In genomic region chr12:71648537-71648936, GRCh38 we compare ENCODE assay signal across 26 cellular contexts.
"Had no signal": no experiment of that assay in that cellular context is flagged by ENCODE, and none has a peak within 500 bp of the region (broad histone marks: within the 10 kb centered on the region; RNA-seq: fewer than 3 reads in every experiment).

No MANE protein-coding gene starts in this region.

- DNase-seq: activated CD4-positive, CD25-positive, alpha-beta regulatory T cell treated with anti-CD3 and anti-CD28 coated beads, Interleukin-2, amount 50 U/mL, for 72 hours; activated CD8-positive, alpha-beta memory T cell treated with anti-CD3 and anti-CD28 coated beads, Interleukin-2, amount 50 U/mL, for 4 hours; activated CD8-positive, alpha-beta T cell treated with anti-CD3 and anti-CD28 coated beads for 36 hours; activated effector memory CD4-positive, alpha-beta T cell treated with anti-CD3 and anti-CD28 coated beads, Interleukin-2, amount 50 U/mL, for 16 hours; activated naive CD4-positive, alpha-beta T cell treated with Interleukin-2 at 50 U/mL for 16 hours; anterior cingulate cortex; NCI-H1092 treated with DMSO at 0.1 percent for 48 hours; NCI-H1417 treated with DMSO at 0.1 percent for 48 hours; NCI-H1694; NCI-H2029; NCI-H2107; NCI-H2171 treated with DMSO at 0.1 percent for 48 hours; NCI-H345; NCI-H510A; NCI-H526 treated with DMSO at 0.1 percent for 48 hours; OCI-M1; Peyer's patch; SHP77; T-helper 9 cell had no signal

- H3K4me1 Mint-ChIP-seq: WTC11 had no signal

- H3K4me3 Mint-ChIP-seq: activated CD8-positive, alpha-beta T cell treated with anti-CD3 and anti-CD28 coated beads for 36 hours; T-helper 1 cell treated with Interleukin-12 subunit alpha and Interleukin-12 subunit beta and Interleukin-4 antibody, amounts not matched to agents 30 μg/mL and 1 μg/mL, for 36 hours; WTC11 had no signal

- H3K4me3 ChIP-seq: Peyer's patch, SJSA1 had no signal

- H3K9me3 ChIP-seq: Peyer's patch, SJSA1 had no signal

- ATAC-seq: activated CD8-positive, alpha-beta T cell treated with anti-CD3 and anti-CD28 coated beads for 36 hours; activated naive CD4-positive, alpha-beta T cell treated with anti-CD3 and anti-CD28 coated beads, Interleukin-2, amount 50 U/mL, for 72 hours; SK-N-SH treated with all-trans-retinoic acid at 6 μM for 48 hours; WTC11 had no signal

- H3K9ac ChIP-seq: KMS-11 had no signal

- H3K27me3 Mint-ChIP-seq: activated CD8-positive, alpha-beta T cell treated with anti-CD3 and anti-CD28 coated beads for 36 hours had no signal

- H3K4me2 ChIP-seq: KMS-11 had no signal

- H3K27me3 ChIP-seq: Peyer's patch, SJSA1 had no signal

- H3K9me3 Mint-ChIP-seq: activated CD8-positive, alpha-beta T cell treated with anti-CD3 and anti-CD28 coated beads for 36 hours; activated naive CD4-positive, alpha-beta T cell treated with anti-CD3 and anti-CD28 coated beads, Interleukin-2, amount 50 U/mL, for 72 hours; T-helper 1 cell treated with Interleukin-12 subunit alpha and Interleukin-12 subunit beta and Interleukin-4 antibody, amounts not matched to agents 30 μg/mL and 1 μg/mL, for 36 hours; WTC11 had no signal

- H3K4me1 ChIP-seq: Peyer's patch, SJSA1 had no signal

- H3K27ac Mint-ChIP-seq: activated CD8-positive, alpha-beta T cell treated with anti-CD3 and anti-CD28 coated beads for 36 hours; activated naive CD4-positive, alpha-beta T cell treated with anti-CD3 and anti-CD28 coated beads, Interleukin-2, amount 50 U/mL, for 72 hours; T-helper 1 cell treated with Interleukin-12 subunit alpha and Interleukin-12 subunit beta and Interleukin-4 antibody, amounts not matched to agents 30 μg/mL and 1 μg/mL, for 36 hours; WTC11 had no signal

- H3K27ac ChIP-seq: KMS-11, Peyer's patch, RWPE1, SJSA1 had no signal
